ENCODE assay signal across 36 cellular contexts in genomic region chr12:70747445-70747844, GRCh38.
"Had no signal": no experiment of that assay in that cellular context is flagged by ENCODE, and none has a peak within 500 bp of the region (broad histone marks: within the 10 kb centered on the region; RNA-seq: fewer than 3 reads in every experiment).

No MANE protein-coding gene starts in this region.

- H3K36me3 ChIP-seq: ascending aorta, cardiac muscle cell had no signal

- H3K4me3 ChIP-seq: ascending aorta, cardiac muscle cell had no signal

- DNase-seq: activated CD4-positive, alpha-beta memory T cell treated with anti-CD3 and anti-CD28 coated beads, Interleukin-2, amount 10 ng/mL, durations not matched to agents 7 days and 5 days; activated CD4-positive, alpha-beta T cell treated with anti-CD3 and anti-CD28 coated beads for 1 hour; activated CD4-positive, alpha-beta T cell treated with anti-CD3 and anti-CD28 coated beads for 36 hours; activated CD4-positive, alpha-beta T cell treated with anti-CD3 and anti-CD28 coated beads for 48 hours; activated CD4-positive, alpha-beta T cell treated with anti-CD3 and anti-CD28 coated beads, Interleukin-2, amount 10 ng/mL, durations not matched to agents 7 days and 5 days; activated CD4-positive, alpha-beta T cell treated with anti-CD3 and anti-CD28 coated beads, Interleukin-2, amount 50 U/mL, for 48 hours; activated CD4-positive, CD25-positive, alpha-beta regulatory T cell; activated CD8-positive, alpha-beta memory T cell treated with anti-CD3 and anti-CD28 coated beads for 24 hours; activated CD8-positive, alpha-beta memory T cell treated with anti-CD3 and anti-CD28 coated beads, Interleukin-2, amount 10 ng/mL, durations not matched to agents 7 days and 5 days; activated CD8-positive, alpha-beta memory T cell treated with anti-CD3 and anti-CD28 coated beads, Interleukin-2, amount 50 U/mL, for 48 hours; activated CD8-positive, alpha-beta T cell treated with anti-CD3 and anti-CD28 coated beads, Interleukin-2, amount 10 ng/mL, durations not matched to agents 7 days and 5 days; activated effector memory CD4-positive, alpha-beta T cell treated with Interleukin-2 at 50 U/mL for 16 hours; activated gamma-delta T cell; activated naive CD4-positive, alpha-beta T cell treated with anti-CD3 and anti-CD28 coated beads, Interleukin-2, amount 10 ng/mL, durations not matched to agents 7 days and 5 days; activated naive CD4-positive, alpha-beta T cell treated with Interleukin-2 at 50 U/mL for 16 hours; activated naive CD8-positive, alpha-beta T cell treated with anti-CD3 and anti-CD28 coated beads, Interleukin-2, amount 10 ng/mL, durations not matched to agents 7 days and 5 days; activated naive CD8-positive, alpha-beta T cell treated with anti-CD3 and anti-CD28 coated beads, Interleukin-2, amount 50 U/mL, for 24 hours; activated T-cell treated with anti-CD3 and anti-CD28 coated beads, Interleukin-2, amount 50 U/mL, for 24 hours; activated T-cell treated with anti-CD3 and anti-CD28 coated beads, Interleukin-2, amount 50 U/mL, for 48 hours; caudate nucleus; cerebellar nuclear complex; T-helper 1 cell; T-helper 2 cell; T-helper 9 cell had no signal

- H3K27ac Mint-ChIP-seq: activated CD4-positive, alpha-beta memory T cell treated with anti-CD3 and anti-CD28 coated beads, Interleukin-2, amount 10 ng/mL, durations not matched to agents 7 days and 5 days; activated CD4-positive, alpha-beta T cell treated with anti-CD3 and anti-CD28 coated beads for 36 hours; activated CD4-positive, alpha-beta T cell treated with anti-CD3 and anti-CD28 coated beads, Interleukin-2, amount 10 ng/mL, durations not matched to agents 7 days and 5 days; activated CD8-positive, alpha-beta memory T cell treated with anti-CD3 and anti-CD28 coated beads, Interleukin-2, amount 10 ng/mL, durations not matched to agents 7 days and 5 days; activated CD8-positive, alpha-beta T cell treated with anti-CD3 and anti-CD28 coated beads, Interleukin-2, amount 10 ng/mL, durations not matched to agents 7 days and 5 days; activated naive CD4-positive, alpha-beta T cell treated with anti-CD3 and anti-CD28 coated beads, Interleukin-2, amount 10 ng/mL, durations not matched to agents 7 days and 5 days; activated naive CD4-positive, alpha-beta T cell treated with anti-CD3 and anti-CD28 coated beads, Interleukin-2, amount 50 U/mL, for 24 hours; activated naive CD8-positive, alpha-beta T cell; activated naive CD8-positive, alpha-beta T cell treated with anti-CD3 and anti-CD28 coated beads, Interleukin-2, amount 10 ng/mL, durations not matched to agents 7 days and 5 days; activated naive CD8-positive, alpha-beta T cell treated with anti-CD3 and anti-CD28 coated beads, Interleukin-2, amount 50 U/mL, for 24 hours; activated T-cell treated with anti-CD3 and anti-CD28 coated beads, Interleukin-2, amount 50 U/mL, for 24 hours; activated T-helper 2 cell treated with anti-CD3 and anti-CD28 coated beads, Interferon-gamma antibody, Interleukin-2, Interleukin-4, amounts not matched to agents 10 μg/mL and 5 μg/mL and 100 μg/mL, durations not matched to agents 14 hours and 24 hours and 36 hours; T-helper 1 cell treated with Interleukin-12 subunit alpha and Interleukin-12 subunit beta and Interleukin-4 antibody, amounts not matched to agents 30 μg/mL and 1 μg/mL, for 36 hours; T-helper 2 cell treated with Interferon-gamma antibody and Interleukin-4, amounts not matched to agents 5 μg/mL and 100 μg/mL, for 36 hours; WTC11 had no signal

- ATAC-seq: activated CD4-positive, alpha-beta T cell treated with anti-CD3 and anti-CD28 coated beads for 36 hours; activated CD4-positive, CD25-positive, alpha-beta regulatory T cell treated with anti-CD3 and anti-CD28 coated beads, Interleukin-2, amount 50 U/mL, for 24 hours; activated CD8-positive, alpha-beta memory T cell treated with anti-CD3 and anti-CD28 coated beads, Interleukin-2, amount 10 ng/mL, durations not matched to agents 7 days and 5 days; activated CD8-positive, alpha-beta T cell treated with anti-CD3 and anti-CD28 coated beads, Interleukin-2, amount 10 ng/mL, durations not matched to agents 7 days and 5 days; activated naive CD8-positive, alpha-beta T cell treated with anti-CD3 and anti-CD28 coated beads, Interleukin-2, amount 50 U/mL, for 24 hours; WTC11 had no signal

- H3K9me3 Mint-ChIP-seq: activated CD4-positive, alpha-beta memory T cell treated with anti-CD3 and anti-CD28 coated beads, Interleukin-2, amount 10 ng/mL, durations not matched to agents 7 days and 5 days; activated CD4-positive, alpha-beta T cell treated with anti-CD3 and anti-CD28 coated beads, Interleukin-2, amount 10 ng/mL, durations not matched to agents 7 days and 5 days; activated naive CD4-positive, alpha-beta T cell treated with anti-CD3 and anti-CD28 coated beads, Interleukin-2, amount 10 ng/mL, durations not matched to agents 7 days and 5 days; activated naive CD4-positive, alpha-beta T cell treated with anti-CD3 and anti-CD28 coated beads, Interleukin-2, amount 50 U/mL, for 24 hours; activated naive CD8-positive, alpha-beta T cell treated with anti-CD3 and anti-CD28 coated beads, Interleukin-2, amount 10 ng/mL, durations not matched to agents 7 days and 5 days; activated naive CD8-positive, alpha-beta T cell treated with anti-CD3 and anti-CD28 coated beads, Interleukin-2, amount 50 U/mL, for 24 hours; activated T-cell treated with anti-CD3 and anti-CD28 coated beads, Interleukin-2, amount 50 U/mL, for 24 hours; activated T-helper 2 cell treated with anti-CD3 and anti-CD28 coated beads, Interferon-gamma antibody, Interleukin-2, Interleukin-4, amounts not matched to agents 10 μg/mL and 5 μg/mL and 100 μg/mL, durations not matched to agents 14 hours and 24 hours and 36 hours; central memory CD8-positive, alpha-beta T cell; T-helper 1 cell treated with Interleukin-12 subunit alpha and Interleukin-12 subunit beta and Interleukin-4 antibody, amounts not matched to agents 30 μg/mL and 1 μg/mL, for 36 hours; T-helper 2 cell treated with Interferon-gamma antibody and Interleukin-4, amounts not matched to agents 5 μg/mL and 100 μg/mL, for 36 hours had no signal

- H3K27ac ChIP-seq: ascending aorta, cardiac muscle cell, VCaP had no signal

- H3K36me3 Mint-ChIP-seq: activated CD8-positive, alpha-beta memory T cell treated with anti-CD3 and anti-CD28 coated beads, Interleukin-2, amount 10 ng/mL, durations not matched to agents 7 days and 5 days; activated naive CD4-positive, alpha-beta T cell treated with anti-CD3 and anti-CD28 coated beads, Interleukin-2, amount 10 ng/mL, durations not matched to agents 7 days and 5 days; activated naive CD4-positive, alpha-beta T cell treated with anti-CD3 and anti-CD28 coated beads, Interleukin-2, amount 50 U/mL, for 24 hours; activated naive CD8-positive, alpha-beta T cell; activated naive CD8-positive, alpha-beta T cell treated with anti-CD3 and anti-CD28 coated beads, Interleukin-2, amount 10 ng/mL, durations not matched to agents 7 days and 5 days; brain; WTC11 had no signal

- H3K27me3 ChIP-seq: ascending aorta, cardiac muscle cell had no signal

- H3K4me1 ChIP-seq: ascending aorta had no signal

- H3K9me3 ChIP-seq: ascending aorta had no signal

- H3K27me3 Mint-ChIP-seq: activated naive CD4-positive, alpha-beta T cell treated with anti-CD3 and anti-CD28 coated beads, Interleukin-2, amount 10 ng/mL, durations not matched to agents 7 days and 5 days; brain had no signal

- H3K4me1 Mint-ChIP-seq: activated CD4-positive, alpha-beta memory T cell treated with anti-CD3 and anti-CD28 coated beads, Interleukin-2, amount 10 ng/mL, durations not matched to agents 7 days and 5 days; activated CD4-positive, alpha-beta T cell treated with anti-CD3 and anti-CD28 coated beads for 36 hours; activated CD4-positive, alpha-beta T cell treated with anti-CD3 and anti-CD28 coated beads, Interleukin-2, amount 10 ng/mL, durations not matched to agents 7 days and 5 days; activated CD8-positive, alpha-beta memory T cell treated with anti-CD3 and anti-CD28 coated beads, Interleukin-2, amount 10 ng/mL, durations not matched to agents 7 days and 5 days; activated naive CD4-positive, alpha-beta T cell treated with anti-CD3 and anti-CD28 coated beads, Interleukin-2, amount 10 ng/mL, durations not matched to agents 7 days and 5 days; activated naive CD4-positive, alpha-beta T cell treated with anti-CD3 and anti-CD28 coated beads, Interleukin-2, amount 50 U/mL, for 24 hours; activated naive CD8-positive, alpha-beta T cell treated with anti-CD3 and anti-CD28 coated beads, Interleukin-2, amount 10 ng/mL, durations not matched to agents 7 days and 5 days; activated naive CD8-positive, alpha-beta T cell treated with anti-CD3 and anti-CD28 coated beads, Interleukin-2, amount 50 U/mL, for 24 hours; brain; central memory CD8-positive, alpha-beta T cell; WTC11 had no signal

- H3K4me3 Mint-ChIP-seq: activated CD4-positive, alpha-beta memory T cell treated with anti-CD3 and anti-CD28 coated beads, Interleukin-2, amount 10 ng/mL, durations not matched to agents 7 days and 5 days; activated CD4-positive, alpha-beta T cell treated with anti-CD3 and anti-CD28 coated beads for 36 hours; activated CD4-positive, alpha-beta T cell treated with anti-CD3 and anti-CD28 coated beads, Interleukin-2, amount 10 ng/mL, durations not matched to agents 7 days and 5 days; activated CD8-positive, alpha-beta memory T cell treated with anti-CD3 and anti-CD28 coated beads, Interleukin-2, amount 10 ng/mL, durations not matched to agents 7 days and 5 days; activated CD8-positive, alpha-beta T cell treated with anti-CD3 and anti-CD28 coated beads, Interleukin-2, amount 10 ng/mL, durations not matched to agents 7 days and 5 days; activated naive CD4-positive, alpha-beta T cell treated with anti-CD3 and anti-CD28 coated beads, Interleukin-2, amount 10 ng/mL, durations not matched to agents 7 days and 5 days; activated naive CD4-positive, alpha-beta T cell treated with anti-CD3 and anti-CD28 coated beads, Interleukin-2, amount 50 U/mL, for 24 hours; activated naive CD8-positive, alpha-beta T cell; activated naive CD8-positive, alpha-beta T cell treated with anti-CD3 and anti-CD28 coated beads, Interleukin-2, amount 10 ng/mL, durations not matched to agents 7 days and 5 days; activated naive CD8-positive, alpha-beta T cell treated with anti-CD3 and anti-CD28 coated beads, Interleukin-2, amount 50 U/mL, for 24 hours; activated T-cell treated with anti-CD3 and anti-CD28 coated beads, Interleukin-2, amount 50 U/mL, for 24 hours; brain; central memory CD8-positive, alpha-beta T cell; T-helper 1 cell treated with Interleukin-12 subunit alpha and Interleukin-12 subunit beta and Interleukin-4 antibody, amounts not matched to agents 30 μg/mL and 1 μg/mL, for 36 hours; T-helper 2 cell treated with Interferon-gamma antibody and Interleukin-4, amounts not matched to agents 5 μg/mL and 100 μg/mL, for 36 hours; WTC11 had no signal
